In the genomic region with DNA sequence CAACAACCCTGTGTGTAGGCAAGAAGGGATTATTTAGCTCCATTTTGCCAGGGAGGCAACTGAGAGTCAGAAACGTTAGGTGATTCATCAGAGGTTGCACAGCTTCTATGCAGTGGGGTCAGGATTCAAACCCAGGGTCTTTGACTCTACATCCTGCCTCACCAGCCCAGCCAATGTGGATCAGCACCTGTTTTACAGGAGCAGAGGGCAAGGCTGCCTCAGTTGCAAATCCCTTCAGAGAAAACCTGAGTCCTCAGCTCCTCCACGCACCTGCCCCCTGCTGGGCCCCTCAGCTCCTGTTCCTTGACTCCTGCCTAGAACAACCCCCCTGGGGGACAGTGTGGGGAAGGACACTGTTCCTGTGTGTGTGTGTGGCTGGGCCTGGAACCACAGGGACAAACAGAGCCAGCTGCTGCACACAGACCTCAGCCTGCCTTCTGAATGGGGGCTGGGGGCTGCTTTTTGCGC, we compare ENCODE assay signal across 9 cellular contexts.
DNase-seq lines count a peak whose midpoint lies in the region; ATAC-seq and TF ChIP-seq lines count a peak whose summit lies in the region.
"Had no signal": no experiment of that assay in that cellular context is flagged by ENCODE, and none has a peak within 500 bp of the region (broad histone marks: within the 10 kb centered on the region; RNA-seq: fewer than 3 reads in every experiment).

No MANE protein-coding gene starts in this region.

- CTCF ChIA-PET in IMR-90 (lab: Yijun Ruan, JAX): no interaction called here

- no peak overlapping the region for H3K4me3 Mint-ChIP-seq in mesothelial cell of epicardium
- H3K4me3 Mint-ChIP-seq: T-helper 1 cell treated with Interleukin-12 subunit alpha and Interleukin-12 subunit beta and Interleukin-4 antibody, amounts not matched to agents 30 μg/mL and 1 μg/mL, for 36 hours had no signal

- peaks cover 30% of the 10 kb centered on the region for H3K27me3 Mint-ChIP-seq in mesothelial cell of epicardium (ENCODE audit: low read depth)

- no peak overlapping the region for H2AK5ac ChIP-seq in IMR-90 (ENCODE audit: low read depth, low read length)

- no peaks in the 10 kb centered on the region for H3K9me3 Mint-ChIP-seq in mesothelial cell of epicardium
- H3K9me3 Mint-ChIP-seq: T-helper 1 cell treated with Interleukin-12 subunit alpha and Interleukin-12 subunit beta and Interleukin-4 antibody, amounts not matched to agents 30 μg/mL and 1 μg/mL, for 36 hours had no signal

- H3K27ac Mint-ChIP-seq in mesothelial cell of epicardium: no peak overlapping the region
- H3K27ac Mint-ChIP-seq: T-helper 1 cell treated with Interleukin-12 subunit alpha and Interleukin-12 subunit beta and Interleukin-4 antibody, amounts not matched to agents 30 μg/mL and 1 μg/mL, for 36 hours had no signal

- H3K9me3 ChIP-seq in IMR-90 (ENCODE audit: control insufficient read depth, insufficient read depth, low read length): no peaks in the 10 kb centered on the region
- H3K9me3 ChIP-seq: ascending aorta had no signal

- H2BK120ac ChIP-seq in IMR-90 (ENCODE audit: low read depth, low read length): no peak overlapping the region

- H2AFZ ChIP-seq in IMR-90 (replicated peaks; ENCODE audit: low read length, poor library complexity): no peak overlapping the region

- H3K36me3 Mint-ChIP-seq in mesothelial cell of epicardium: no peaks in the 10 kb centered on the region

- H3K56ac ChIP-seq in IMR-90 (ENCODE audit: extremely low read depth, insufficient read depth, low read length): no peak overlapping the region

- H3K4me3 ChIP-seq in IMR-90 (ENCODE audit: insufficient read depth, low read depth, low read length): no peak overlapping the region
- H3K4me3 ChIP-seq: ascending aorta had no signal

- no TSS peak for BruUV-seq in IMR-90 (replicated peaks; lab: Mats Ljungman, UMichigan)

- no peak overlapping the region for H2BK5ac ChIP-seq in IMR-90 (ENCODE audit: low read depth, low read length, poor library complexity, severe bottlenecking)

- H4K8ac ChIP-seq in IMR-90 (ENCODE audit: low read depth in 2 of 2, low read length in 2 of 2): no peak overlapping the region

- no peak overlapping the region for H3K9ac ChIP-seq in IMR-90 (ENCODE audit: low read depth, low read length)

- POLR2A ChIA-PET in IMR-90 (lab: Charles Lee; ENCODE audit: unreplicated experiment): no interaction called here

- H3K4ac ChIP-seq in IMR-90 (ENCODE audit: low read depth, low read length): no peak overlapping the region

- TF ChIP-seq POLR2A in IMR-90 (IDR thresholded peaks at IDR 0.05; ENCODE audit: low read depth, low read length): no peak

- H3K4me1 Mint-ChIP-seq in mesothelial cell of epicardium: peaks cover 32% of the 10 kb centered on the region

- no peaks in the 10 kb centered on the region for H4K20me1 ChIP-seq in IMR-90 (ENCODE audit: insufficient read depth, low read length)

- H3K79me1 ChIP-seq in IMR-90 (ENCODE audit: low read depth in 1 of 2, low read length in 2 of 2): no peaks in the 10 kb centered on the region

- dilution Hi-C loops in IMR-90 (cut with HindIII; ENCODE audit: low sequenced_read_pairs, unreplicated experiment): no loop called here

- no peaks in the 10 kb centered on the region for H3K36me3 ChIP-seq in IMR-90 (ENCODE audit: control insufficient read depth, insufficient read depth, low read length)
- H3K36me3 ChIP-seq: ascending aorta had no signal

- no peak overlapping the region for H3K14ac ChIP-seq in IMR-90 (replicated peaks; ENCODE audit: low read depth, low read length)

- H4K91ac ChIP-seq in IMR-90 (ENCODE audit: insufficient read depth, low read depth, low read length): no peak overlapping the region

- DNase-seq in Daoy (ENCODE audit: low read depth): peak; percentile 19
- no peak for DNase-seq in IMR-90
- peak; percentile 2 for DNase-seq in activated CD4-positive, alpha-beta T cell treated with anti-CD3 and anti-CD28 coated beads, Interleukin-2, amount 50 U/mL, for 1 hour
- no peak for DNase-seq in mesothelial cell of epicardium (ENCODE audit: low spot score in 2 of 2, unreplicated experiment in 2 of 2)

- intact Hi-C loops in IMR-90 (cut with micrococcal nuclease): no loop called here

- peaks cover 49% of the 10 kb centered on the region for H3K27me3 ChIP-seq in IMR-90 (ENCODE audit: control insufficient read depth, insufficient read depth, low read length)
- H3K27me3 ChIP-seq: ascending aorta had no signal

- TF ChIP-seq RAD21 in IMR-90 (IDR thresholded peaks at IDR 0.05; ENCODE audit: low read length): no peak

- H4K5ac ChIP-seq in IMR-90 (ENCODE audit: low read depth, low read length): no peak overlapping the region

- no peak overlapping the region for H3K18ac ChIP-seq in IMR-90 (ENCODE audit: low read depth, low read length)

- no peak for ATAC-seq in IMR-90 (ENCODE audit: low read depth)
- ATAC-seq in HG02884 (IDR thresholded peaks at IDR 0.05; ENCODE audit: unreplicated experiment): no peak
- no peak for ATAC-seq in GM21423 (IDR thresholded peaks at IDR 0.05; ENCODE audit: unreplicated experiment)
- ATAC-seq in HG03159 (IDR thresholded peaks at IDR 0.05; ENCODE audit: unreplicated experiment): no peak

- H2BK20ac ChIP-seq in IMR-90 (ENCODE audit: low read depth, low read length): no peak overlapping the region

- no peak overlapping the region for H3K23ac ChIP-seq in IMR-90 (ENCODE audit: low read depth, low read length)

- no peak overlapping the region for H3K27ac ChIP-seq in IMR-90 (ENCODE audit: insufficient read depth, low read length)
- H3K27ac ChIP-seq: ascending aorta had no signal

- in situ Hi-C loops in IMR-90 (cut with MboI; ENCODE audit: low sequenced_read_pairs): no loop called here

- no peaks in the 10 kb centered on the region for H3K4me1 ChIP-seq in IMR-90 (ENCODE audit: control insufficient read depth, insufficient read depth, low read length)
- H3K4me1 ChIP-seq: ascending aorta had no signal

- no peak overlapping the region for H2AK9ac ChIP-seq in IMR-90 (replicated peaks; ENCODE audit: low read depth, low read length, poor library complexity)

- H3K9me1 ChIP-seq in IMR-90 (ENCODE audit: insufficient read depth, low read length): no peaks in the 10 kb centered on the region

- no peak overlapping the region for H2BK15ac ChIP-seq in IMR-90 (ENCODE audit: low read depth, low read length)

- 0% methylated on average over 1 of the region's 3 CpGs; no CpG with 5 or more reads in 1 of the 2 experiments for WGBS in IMR-90 (ENCODE audit: extremely low coverage in 2 of 2, insufficient read length in 1 of 2), 2 experiments

- no peak overlapping the region for H3K4me2 ChIP-seq in IMR-90 (ENCODE audit: low read depth, low read length)

- TF ChIP-seq CTCF in IMR-90 (conservative IDR thresholded peaks at IDR 0.05; ENCODE audit: low read depth, low read length) (peak; percentile 23; the same call in 1 of the 2 replicates), mesothelial cell of epicardium (IDR thresholded peaks at IDR 0.05; ENCODE audit: unreplicated experiment) (peak; percentile 29)

TF ChIP-seq in IMR-90, 13 proteins besides CTCF, POLR2A, EP300 and RAD21:
- TF ChIP-seq, protein P1, sequence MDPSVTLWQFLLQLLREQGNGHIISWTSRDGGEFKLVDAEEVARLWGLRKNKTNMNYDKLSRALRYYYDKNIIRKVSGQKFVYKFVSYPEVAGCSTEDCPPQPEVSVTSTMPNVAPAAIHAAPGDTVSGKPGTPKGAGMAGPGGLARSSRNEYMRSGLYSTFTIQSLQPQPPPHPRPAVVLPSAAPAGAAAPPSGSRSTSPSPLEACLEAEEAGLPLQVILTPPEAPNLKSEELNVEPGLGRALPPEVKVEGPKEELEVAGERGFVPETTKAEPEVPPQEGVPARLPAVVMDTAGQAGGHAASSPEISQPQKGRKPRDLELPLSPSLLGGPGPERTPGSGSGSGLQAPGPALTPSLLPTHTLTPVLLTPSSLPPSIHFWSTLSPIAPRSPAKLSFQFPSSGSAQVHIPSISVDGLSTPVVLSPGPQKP (IDR thresholded peaks at IDR 0.05; ENCODE audit: borderline replicate concordance, low read depth, low read length): no peak
- TF ChIP-seq MAZ (IDR thresholded peaks at IDR 0.05; ENCODE audit: borderline replicate concordance, low read depth, low read length) (no peak), RCOR1 (IDR thresholded peaks at IDR 0.05; ENCODE audit: insufficient replicate concordance, low read length) (no peak), NFE2L2 (IDR thresholded peaks at IDR 0.05; ENCODE audit: low read depth, low read length) (no peak), CHD1 (IDR thresholded peaks at IDR 0.05; ENCODE audit: low read depth, low read length) (no peak), MAFK (IDR thresholded peaks at IDR 0.05; ENCODE audit: low read depth, low read length) (no peak), FOS (IDR thresholded peaks at IDR 0.05; ENCODE audit: low read depth, low read length) (no peak), MXI1 (IDR thresholded peaks at IDR 0.05; ENCODE audit: borderline replicate concordance, low read depth, low read length) (no peak), BHLHE40 (IDR thresholded peaks at IDR 0.05; ENCODE audit: low read depth, low read length) (no peak), RFX5 (IDR thresholded peaks at IDR 0.05; ENCODE audit: low read depth, low read length) (no peak)
- TF ChIP-seq, protein P2, sequence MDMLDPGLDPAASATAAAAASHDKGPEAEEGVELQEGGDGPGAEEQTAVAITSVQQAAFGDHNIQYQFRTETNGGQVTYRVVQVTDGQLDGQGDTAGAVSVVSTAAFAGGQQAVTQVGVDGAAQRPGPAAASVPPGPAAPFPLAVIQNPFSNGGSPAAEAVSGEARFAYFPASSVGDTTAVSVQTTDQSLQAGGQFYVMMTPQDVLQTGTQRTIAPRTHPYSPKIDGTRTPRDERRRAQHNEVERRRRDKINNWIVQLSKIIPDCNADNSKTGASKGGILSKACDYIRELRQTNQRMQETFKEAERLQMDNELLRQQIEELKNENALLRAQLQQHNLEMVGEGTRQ (IDR thresholded peaks at IDR 0.05; ENCODE audit: low read depth, low read length): no peak

Comparison
In these comparisons a context has a peak if more than half of its experiments do, and no peak if none do; other contexts are left out.
1. DNase-seq: peak in Daoy (single experiment) and activated CD4-positive, alpha-beta T cell treated with anti-CD3 and anti-CD28 coated beads, Interleukin-2, amount 50 U/mL, for 1 hour (single experiment); none in IMR-90 (single experiment) and mesothelial cell of epicardium (0 of 2).